In genomic region chr12:4379410-4379809, GRCh38 we compare ENCODE assay signal across 15 cellular contexts. TPM values are rescaled to one million over a fixed set of nuclear protein-coding genes. Genes with fewer than 3 reads are reported as not detected.
DNase-seq lines count a peak whose midpoint lies in the region; ATAC-seq and TF ChIP-seq lines count a peak whose summit lies in the region.
"Had no signal": no experiment of that assay in that cellular context is flagged by ENCODE, and none has a peak within 500 bp of the region (broad histone marks: within the 10 kb centered on the region; RNA-seq: fewer than 3 reads in every experiment).

FGF23 (minus strand) TSS chr12:4379712; CDS start chr12:4379582, 130 bp downstream.

- H3K4me3 ChIP-seq in fibroblast of pulmonary artery (replicated peaks; ENCODE audit: low read depth, low read length) (no peak within 1 kb of the TSS), trophoblast cell (ENCODE audit: low read depth, low read length) (peak within 1 kb of the TSS; percentile 62)
- H3K4me3 ChIP-seq: testis had no signal

- H3K4ac ChIP-seq in trophoblast cell (ENCODE audit: low read depth, low read length), result no peak within 1 kb of the TSS

- H2AFZ ChIP-seq in trophoblast cell (ENCODE audit: insufficient read depth, low read length, poor library complexity), result no peak within 1 kb of the TSS

- H3K79me1 ChIP-seq in trophoblast cell (ENCODE audit: low read length), result no peaks in the 10 kb centered on the region

- H3K14ac ChIP-seq in trophoblast cell (ENCODE audit: low read length), result no peak within 1 kb of the TSS

- DNase-seq in DMS 273 (lab: John Stamatoyannopoulos, UW; ENCODE audit: unreplicated experiment) (peak; percentile 13), DMS 273 treated with DMSO at 0.1 percent for 48 hours (lab: John Stamatoyannopoulos, UW) (no peak), NCI-H524 treated with DMSO at 0.1 percent for 48 hours (lab: John Stamatoyannopoulos, UW) (peak; percentile 72), fibroblast of pulmonary artery (ENCODE audit: low read depth) (peak; percentile 23), trophoblast cell (no peak), ureter (ENCODE audit: low spot score) (no peak), SHP77 treated with DMSO at 0.1 percent for 48 hours (lab: John Stamatoyannopoulos, UW) (no peak)
- DNase-seq: activated CD4-positive, alpha-beta T cell treated with anti-CD3 and anti-CD28 coated beads, Interleukin-2, amount 50 U/mL, for 48 hours; MM.1S; naive B cell; RPMI8226; stimulated activated CD4-positive, alpha-beta T cell treated with anti-CD3 and anti-CD28 coated beads, Interleukin-2, amount 100 ng/mL, for 24 hours; testis had no signal

- no peak within 1 kb of the TSS for H2BK120ac ChIP-seq in trophoblast cell (ENCODE audit: insufficient read depth, low read length, poor library complexity)

- H4K12ac ChIP-seq in trophoblast cell (ENCODE audit: low read depth, low read length), result no peak within 1 kb of the TSS

- H3K27me3 ChIP-seq in trophoblast cell (ENCODE audit: insufficient read depth, low read length), result no peaks in the 10 kb centered on the region
- H3K27me3 ChIP-seq: testis had no signal

- H3K23ac ChIP-seq in trophoblast cell (ENCODE audit: low read length), result peak within 1 kb of the TSS; percentile 25

- no peak within 1 kb of the TSS for H3K27ac ChIP-seq in trophoblast cell (ENCODE audit: low read depth, low read length)
- H3K27ac ChIP-seq: 22Rv1, testis had no signal

- no peaks in the 10 kb centered on the region for H3K79me2 ChIP-seq in trophoblast cell (ENCODE audit: control insufficient read depth, insufficient read depth, low read length, poor library complexity)

- H3K9me3 ChIP-seq in trophoblast cell (ENCODE audit: insufficient read depth, low read depth, low read length), result no peaks in the 10 kb centered on the region
- H3K9me3 ChIP-seq: testis had no signal

- H3K36me3 ChIP-seq in trophoblast cell (ENCODE audit: control insufficient read depth in 1 of 2, insufficient read depth in 2 of 2, low read length in 2 of 2), result no peaks in the 10 kb centered on the region

- H3K4me1 ChIP-seq in trophoblast cell (ENCODE audit: control insufficient read depth in 1 of 2, insufficient read depth in 2 of 2, low read length in 2 of 2), result peaks cover 0 to 3% of the 10 kb centered on the region in 2 experiments
- H3K4me1 ChIP-seq: testis had no signal

- H2AK5ac ChIP-seq in trophoblast cell (ENCODE audit: low read length), result no peak within 1 kb of the TSS

- ATAC-seq in HG02798 (IDR thresholded peaks at IDR 0.05; ENCODE audit: poor library complexity, unreplicated experiment), result no peak

- no peak within 1 kb of the TSS for H2BK5ac ChIP-seq in trophoblast cell (ENCODE audit: low read depth, low read length, poor library complexity)

- H4K8ac ChIP-seq in trophoblast cell (ENCODE audit: low read depth, low read length), result no peak within 1 kb of the TSS

- H4K91ac ChIP-seq in trophoblast cell (ENCODE audit: low read depth, low read length), result no peak within 1 kb of the TSS

- peak within 1 kb of the TSS; percentile 20 for H3K4me2 ChIP-seq in trophoblast cell (ENCODE audit: low read length)

- no peak within 1 kb of the TSS for H3K18ac ChIP-seq in trophoblast cell (ENCODE audit: low read length)

- no peak within 1 kb of the TSS for H2BK12ac ChIP-seq in trophoblast cell (ENCODE audit: low read length)

- no peak for TF ChIP-seq CTCF in fibroblast of pulmonary artery (IDR thresholded peaks at IDR 0.05; ENCODE audit: low read length, missing control alignments)

- no CpG with 5 or more reads among the region's 7 CpGs for WGBS in trophoblast cell (ENCODE audit: extremely low coverage, insufficient coverage, insufficient read length)

- no peak within 1 kb of the TSS for H3K9ac ChIP-seq in trophoblast cell (ENCODE audit: low read length)

RNA-seq across cellular contexts. Expression of gene FGF23, which starts in this region (rescaled TPM):
- 0.03 TPM in 1 of 2 replicates, not detected in the other for polyA plus RNA-seq in trophoblast cell (2013)
- not detected for total RNA-seq in ureter
- total RNA-seq: testis had no signal

Comparison
In these comparisons a context has a peak if more than half of its experiments do, and no peak if none do; other contexts are left out.
1. DNase-seq: peak in DMS 273 (single experiment), NCI-H524 treated with DMSO at 0.1 percent for 48 hours (single experiment) and fibroblast of pulmonary artery (single experiment); none in DMS 273 treated with DMSO at 0.1 percent for 48 hours (single experiment), trophoblast cell (0 of 2), ureter (single experiment) and SHP77 treated with DMSO at 0.1 percent for 48 hours (single experiment).